ENCODE assay signal across 1 cellular context in the genomic region with DNA sequence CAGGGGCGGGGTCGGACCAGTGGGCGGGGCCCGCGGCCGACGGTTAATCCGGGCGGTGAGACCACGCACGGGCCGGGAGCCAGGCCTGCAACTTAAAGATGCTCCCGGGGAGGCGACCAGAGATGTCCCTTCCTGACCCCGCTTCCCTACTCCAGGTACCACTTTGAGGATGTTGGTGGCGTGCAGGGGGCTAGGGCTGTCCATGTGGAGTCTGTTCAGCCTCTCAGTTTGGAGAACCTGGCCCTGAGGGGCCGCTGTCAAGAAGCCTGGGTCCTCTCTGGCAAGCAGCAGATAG.
TF ChIP-seq lines count a peak whose summit lies in the region.

No MANE protein-coding gene starts in this region.

TF ChIP-seq in IMR-90, 13 proteins besides CTCF, POLR2A, EP300 and RAD21 (continued from another document):
- TF ChIP-seq RFX5 (IDR thresholded peaks at IDR 0.05; ENCODE audit: low read depth, low read length) = no peak
- TF ChIP-seq CHD1 (IDR thresholded peaks at IDR 0.05; ENCODE audit: low read depth, low read length) = no peak
- TF ChIP-seq MXI1 (IDR thresholded peaks at IDR 0.05; ENCODE audit: borderline replicate concordance, low read depth, low read length) = no peak; the same call in 1 of the 2 replicates
- TF ChIP-seq, protein P1, sequence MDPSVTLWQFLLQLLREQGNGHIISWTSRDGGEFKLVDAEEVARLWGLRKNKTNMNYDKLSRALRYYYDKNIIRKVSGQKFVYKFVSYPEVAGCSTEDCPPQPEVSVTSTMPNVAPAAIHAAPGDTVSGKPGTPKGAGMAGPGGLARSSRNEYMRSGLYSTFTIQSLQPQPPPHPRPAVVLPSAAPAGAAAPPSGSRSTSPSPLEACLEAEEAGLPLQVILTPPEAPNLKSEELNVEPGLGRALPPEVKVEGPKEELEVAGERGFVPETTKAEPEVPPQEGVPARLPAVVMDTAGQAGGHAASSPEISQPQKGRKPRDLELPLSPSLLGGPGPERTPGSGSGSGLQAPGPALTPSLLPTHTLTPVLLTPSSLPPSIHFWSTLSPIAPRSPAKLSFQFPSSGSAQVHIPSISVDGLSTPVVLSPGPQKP (IDR thresholded peaks at IDR 0.05; ENCODE audit: borderline replicate concordance, low read depth, low read length) = no peak
- no peak for TF ChIP-seq SMC3 (IDR thresholded peaks at IDR 0.05; ENCODE audit: low read depth, low read length)
- no peak for TF ChIP-seq CEBPB (IDR thresholded peaks at IDR 0.05; ENCODE audit: low read depth, low read length)
- no peak for TF ChIP-seq RCOR1 (IDR thresholded peaks at IDR 0.05; ENCODE audit: insufficient replicate concordance, low read length)
- TF ChIP-seq FOS (IDR thresholded peaks at IDR 0.05; ENCODE audit: low read depth, low read length) = no peak
- TF ChIP-seq, protein P2, sequence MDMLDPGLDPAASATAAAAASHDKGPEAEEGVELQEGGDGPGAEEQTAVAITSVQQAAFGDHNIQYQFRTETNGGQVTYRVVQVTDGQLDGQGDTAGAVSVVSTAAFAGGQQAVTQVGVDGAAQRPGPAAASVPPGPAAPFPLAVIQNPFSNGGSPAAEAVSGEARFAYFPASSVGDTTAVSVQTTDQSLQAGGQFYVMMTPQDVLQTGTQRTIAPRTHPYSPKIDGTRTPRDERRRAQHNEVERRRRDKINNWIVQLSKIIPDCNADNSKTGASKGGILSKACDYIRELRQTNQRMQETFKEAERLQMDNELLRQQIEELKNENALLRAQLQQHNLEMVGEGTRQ (IDR thresholded peaks at IDR 0.05; ENCODE audit: low read depth, low read length) = no peak
